ENCODE assay signal across 8 cellular contexts in genomic region chr14:73295198-73295796, GRCh38. TPM values are rescaled to one million over a fixed set of nuclear protein-coding genes. Genes with fewer than 3 reads are reported as not detected.
DNase-seq lines count a peak whose midpoint lies in the region; ATAC-seq and TF ChIP-seq lines count a peak whose summit lies in the region.

No MANE protein-coding gene starts in this region.

- H3K27ac ChIP-seq in C4-2B, result no peak overlapping the region

- no peak overlapping the region for H3K4me3 ChIP-seq in H7 (ENCODE audit: insufficient read depth, low read depth, low read length)

- no peaks in the 10 kb centered on the region for H3K36me3 ChIP-seq in H7 (replicated peaks; ENCODE audit: control insufficient read depth, insufficient read depth, low read length)

- no peaks in the 10 kb centered on the region for H3K27me3 ChIP-seq in H7 (ENCODE audit: control insufficient read depth, insufficient read depth, low read length)

- no peak for ATAC-seq in HG02678 (IDR thresholded peaks at IDR 0.05; ENCODE audit: unreplicated experiment)

- DNase-seq in H7, result peak; percentile 57
- peak; percentile 4 for DNase-seq in NCI-H774 (lab: John Stamatoyannopoulos, UW)
- peak; percentile 73 for DNase-seq in cerebellar cortex (ENCODE audit: low spot score)
- peak; percentile 54 to 70 for DNase-seq in lung microvascular endothelial cell (ENCODE audit: low read depth in 2 of 2)
- DNase-seq in GM19240 (ENCODE audit: insufficient read length, low spot score), result no peak
- DNase-seq in stimulated activated CD4-positive, alpha-beta T cell treated with anti-CD3 and anti-CD28 coated beads, Interleukin-1b, Interleukin-23, amount 100 ng/mL, for 48 hours, result no peak

- TF ChIP-seq CTCF in C4-2B (conservative IDR thresholded peaks at IDR 0.05), result peak; percentile 89

RNA-seq across cellular contexts. Expression of gene PAPLN, which starts 58.0 kb away (rescaled TPM):
- total RNA-seq in H7 (2014; rRNA removed; shearing (Covaris generic)), result 1.0 and 2.2 TPM in 2 replicates
- total RNA-seq in lung microvascular endothelial cell, result 16.3 and 48.4 TPM in 2 replicates

Comparison
In these comparisons a context has a peak if more than half of its experiments do, and no peak if none do; other contexts are left out.
1. DNase-seq: peak in H7 (single experiment), NCI-H774 (single experiment), cerebellar cortex (single experiment) and lung microvascular endothelial cell (2 of 2); none in GM19240 (single experiment) and stimulated activated CD4-positive, alpha-beta T cell treated with anti-CD3 and anti-CD28 coated beads, Interleukin-1b, Interleukin-23, amount 100 ng/mL, for 48 hours (single experiment).